ENCODE assay signal across 26 cellular contexts in the genomic region with DNA sequence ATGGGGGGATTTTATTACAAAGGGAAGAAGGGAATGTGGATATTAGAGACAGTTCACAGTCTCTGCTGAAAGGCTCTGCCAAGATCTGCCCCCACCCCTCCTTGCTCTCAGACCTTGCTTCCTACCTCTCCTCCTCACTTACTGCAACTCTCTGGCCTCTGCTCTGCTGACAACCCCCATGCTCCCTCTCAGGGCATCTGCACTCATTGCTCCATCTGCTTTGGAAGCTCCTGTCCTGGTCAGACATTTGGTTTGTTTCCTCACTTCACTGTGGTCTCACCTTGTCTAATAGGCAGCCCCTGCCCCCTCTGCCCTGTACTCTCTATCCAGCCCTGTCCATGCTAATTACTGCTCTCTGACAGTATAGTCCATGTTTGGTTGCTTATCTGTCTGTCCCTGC.
DNase-seq lines count a peak whose midpoint lies in the region; ATAC-seq, FAIRE-seq and TF ChIP-seq lines count a peak whose summit lies in the region.
"Had no signal": no experiment of that assay in that cellular context is flagged by ENCODE, and none has a peak within 500 bp of the region (broad histone marks: within the 10 kb centered on the region; RNA-seq: fewer than 3 reads in every experiment).

No MANE protein-coding gene starts in this region.

- H3K4me1 Mint-ChIP-seq in HFFc6 (ENCODE audit: low read depth) (peaks cover 96% of the 10 kb centered on the region), astrocyte (ENCODE audit: low read depth, unreplicated experiment) (peaks cover 11% of the 10 kb centered on the region)

- FAIRE-seq in astrocyte (lab: Jason Lieb, UNC): no peak
- FAIRE-seq: H54, TTC549 had no signal

- no peak overlapping the region for H2AK5ac ChIP-seq in mesenchymal stem cell (ENCODE audit: low read length, severe bottlenecking)

- peak overlapping the region; percentile 29 for H4K8ac ChIP-seq in mesenchymal stem cell (ENCODE audit: low read length)

- H3K9ac ChIP-seq in astrocyte (ENCODE audit: low read length) (peak overlapping the region; percentile 48), mesenchymal stem cell (ENCODE audit: low read length) (peak overlapping the region; percentile 76), subcutaneous abdominal adipose tissue (ENCODE audit: low read length in 5 of 5) (no peak overlapping the region)

- H3K27ac ChIP-seq in astrocyte (ENCODE audit: low read depth, low read length) (peak overlapping the region; percentile 70), mesenchymal stem cell (ENCODE audit: low read length, poor library complexity, severe bottlenecking) (no peak overlapping the region), subcutaneous abdominal adipose tissue (ENCODE audit: low read depth, low read length) (peak overlapping the region; percentile 69), foreskin keratinocyte (no peak overlapping the region)
- H3K27ac ChIP-seq: adrenal gland, Peyer's patch, spleen, thoracic aorta had no signal

- H3K27me3 Mint-ChIP-seq in HFFc6 (ENCODE audit: insufficient read depth) (no peaks in the 10 kb centered on the region; the same call in 1 of the 2 replicates), astrocyte (ENCODE audit: low read depth, unreplicated experiment) (no peaks in the 10 kb centered on the region)
- H3K27me3 Mint-ChIP-seq: dendritic cell treated with granulocyte-macrophage colony-stimulating factor and Interleukin-4, amounts not matched to agents 40 ng/mL and 50 ng/mL, for 4 days; stimulated activated naive B cell treated with anti-CD40 and anti-IgM and Interleukin-4, amounts not matched to agents 10 μg/mL and 1 μg/mL and 100 μg/mL, for 72 hours had no signal

- H3K27ac Mint-ChIP-seq in HFFc6 (peak overlapping the region; percentile 92), astrocyte (ENCODE audit: unreplicated experiment) (no peak overlapping the region)
- H3K27ac Mint-ChIP-seq: CD8-positive, alpha-beta memory T cell; dendritic cell treated with granulocyte-macrophage colony-stimulating factor and Interleukin-4, amounts not matched to agents 40 ng/mL and 50 ng/mL, for 4 days; stimulated activated naive B cell treated with anti-CD40 and anti-IgM and Interleukin-4, amounts not matched to agents 10 μg/mL and 1 μg/mL and 100 μg/mL, for 72 hours had no signal

- DNase-seq in HFFc6: no peak
- no peak for DNase-seq in astrocyte (ENCODE audit: low read depth)
- DNase-seq in mesenchymal stem cell: peak; percentile 52
- DNase-seq in foreskin keratinocyte: no peak
- DNase-seq in OCI-M2 (lab: John Stamatoyannopoulos, UW; ENCODE audit: unreplicated experiment): no peak
- DNase-seq: activated CD8-positive, alpha-beta memory T cell treated with anti-CD3 and anti-CD28 coated beads for 24 hours; activated naive CD4-positive, alpha-beta T cell; activated T-cell treated with anti-CD3 and anti-CD28 coated beads, Interleukin-2, amount 50 U/mL, for 4 hours; adrenal gland; CD8-positive, alpha-beta memory T cell; DMS53; GF-D8; heart left ventricle; Kasumi-1; NCI-H524 treated with DMSO at 0.1 percent for 48 hours; nucleus accumbens; Peyer's patch; spleen; stimulated activated CD4-positive, alpha-beta T cell treated with anti-CD3 and anti-CD28 coated beads, Interleukin-4, amount 100 ng/mL, for 1 hour; stimulated activated naive B cell treated with anti-CD40 and anti-IgM and Interleukin-4, amounts not matched to agents 10 μg/mL and 1 μg/mL and 100 μg/mL, for 72 hours had no signal

- no peak overlapping the region for H3K14ac ChIP-seq in mesenchymal stem cell (ENCODE audit: low read length in 2 of 2)

- H3K4ac ChIP-seq in mesenchymal stem cell (ENCODE audit: low read depth in 1 of 2, low read length in 2 of 2): peak overlapping the region; percentile 0 to 17

- H3K18ac ChIP-seq in mesenchymal stem cell (ENCODE audit: low read depth in 1 of 2, low read length in 2 of 2): peak overlapping the region in 1 of 2 experiments; percentile 76

- H3K4me3 ChIP-seq in astrocyte (ENCODE audit: insufficient read depth, low read depth, low read length) (no peak overlapping the region), mesenchymal stem cell (ENCODE audit: insufficient read depth in 1 of 2, low read depth in 1 of 2, low read length in 2 of 2) (peak overlapping the region in 1 of 2 experiments; percentile 23), subcutaneous abdominal adipose tissue (ENCODE audit: low read depth in 1 of 5, low read length in 5 of 5) (no peak overlapping the region)
- H3K4me3 ChIP-seq: adrenal gland, heart left ventricle, Peyer's patch, spleen, thoracic aorta had no signal

- H3K27me3 ChIP-seq in astrocyte (ENCODE audit: insufficient read depth, low read length): no peaks in the 10 kb centered on the region
- H3K27me3 ChIP-seq in mesenchymal stem cell (ENCODE audit: control insufficient read depth in 1 of 2, insufficient read depth in 1 of 2, low read length in 2 of 2): no peaks in the 10 kb centered on the region
- no peaks in the 10 kb centered on the region for H3K27me3 ChIP-seq in subcutaneous abdominal adipose tissue (ENCODE audit: control insufficient read depth in 5 of 5, insufficient read depth in 4 of 5, low read length in 5 of 5)
- H3K27me3 ChIP-seq in foreskin keratinocyte: no peaks in the 10 kb centered on the region
- H3K27me3 ChIP-seq: adrenal gland, heart left ventricle, Peyer's patch, spleen had no signal

- H4K20me1 ChIP-seq in astrocyte (ENCODE audit: insufficient read depth, low read length): no peaks in the 10 kb centered on the region

- H2BK5ac ChIP-seq in mesenchymal stem cell (ENCODE audit: low read depth, low read length, poor library complexity, severe bottlenecking): no peak overlapping the region

- H3K4me1 ChIP-seq in astrocyte (ENCODE audit: insufficient read depth, low read length): peaks cover 43% of the 10 kb centered on the region
- H3K4me1 ChIP-seq in mesenchymal stem cell (ENCODE audit: control insufficient read depth, insufficient read depth, low read depth, low read length): peaks cover 1% of the 10 kb centered on the region
- peaks cover 2 to 29% (median 20%) of the 10 kb centered on the region in 5 donors for H3K4me1 ChIP-seq in subcutaneous abdominal adipose tissue (ENCODE audit: control insufficient read depth in 5 of 5, insufficient read depth in 5 of 5, low read length in 5 of 5)
- H3K4me1 ChIP-seq in foreskin keratinocyte: peaks cover 3% of the 10 kb centered on the region
- H3K4me1 ChIP-seq: adrenal gland had no signal

- H2BK15ac ChIP-seq in mesenchymal stem cell (ENCODE audit: low read depth, poor library complexity, severe bottlenecking): no peak overlapping the region

- no peaks in the 10 kb centered on the region for H3K9me3 ChIP-seq in astrocyte (ENCODE audit: insufficient read depth, low read depth, low read length)
- no peaks in the 10 kb centered on the region for H3K9me3 ChIP-seq in mesenchymal stem cell (ENCODE audit: control insufficient read depth, low read length)
- H3K9me3 ChIP-seq in subcutaneous abdominal adipose tissue (ENCODE audit: control insufficient read depth in 5 of 5, low read length in 5 of 5): no peaks in the 10 kb centered on the region
- H3K9me3 ChIP-seq: adrenal gland, heart left ventricle, Peyer's patch, spleen, thoracic aorta had no signal

- peak overlapping the region; percentile 74 for H4K91ac ChIP-seq in mesenchymal stem cell (ENCODE audit: low read length)

- no peaks in the 10 kb centered on the region for H3K36me3 ChIP-seq in astrocyte (ENCODE audit: insufficient read depth, low read length)
- H3K36me3 ChIP-seq in mesenchymal stem cell (ENCODE audit: control insufficient read depth in 1 of 2, insufficient read depth in 2 of 2, low read depth in 1 of 2, low read length in 2 of 2): no peaks in the 10 kb centered on the region
- H3K36me3 ChIP-seq in subcutaneous abdominal adipose tissue (ENCODE audit: control insufficient read depth in 5 of 5, insufficient read depth in 5 of 5, low read length in 5 of 5): no peaks in the 10 kb centered on the region
- H3K36me3 ChIP-seq: adrenal gland, heart left ventricle, Peyer's patch, spleen, thoracic aorta had no signal

- no peak overlapping the region for H2BK120ac ChIP-seq in mesenchymal stem cell (ENCODE audit: low read depth, low read length)

- ATAC-seq in foreskin keratinocyte: no peak
- ATAC-seq in GM19351 (IDR thresholded peaks at IDR 0.05; ENCODE audit: unreplicated experiment): no peak
- ATAC-seq: activated T-cell treated with anti-CD3 and anti-CD28 coated beads, Interleukin-2, amount 50 U/mL, for 4 hours; heart left ventricle; stimulated activated naive B cell treated with anti-CD40 and anti-IgM and Interleukin-4, amounts not matched to agents 10 μg/mL and 1 μg/mL and 100 μg/mL, for 72 hours had no signal

- no peak for TF ChIP-seq CTCF in HFFc6 (IDR thresholded peaks at IDR 0.05)
- no peak for TF ChIP-seq CTCF in astrocyte (IDR thresholded peaks at IDR 0.05; ENCODE audit: insufficient read depth, low read depth, low read length)
- TF ChIP-seq CTCF in foreskin keratinocyte (conservative IDR thresholded peaks at IDR 0.05): no peak

- no peak overlapping the region for H3K23ac ChIP-seq in mesenchymal stem cell (ENCODE audit: low read length in 2 of 2)

- H3K4me3 Mint-ChIP-seq in HFFc6 (peak overlapping the region; percentile 71), astrocyte (ENCODE audit: unreplicated experiment) (no peak overlapping the region)
- H3K4me3 Mint-ChIP-seq: activated T-cell treated with anti-CD3 and anti-CD28 coated beads, Interleukin-2, amount 50 U/mL, for 4 hours; CD8-positive, alpha-beta memory T cell; dendritic cell treated with granulocyte-macrophage colony-stimulating factor and Interleukin-4, amounts not matched to agents 40 ng/mL and 50 ng/mL, for 4 days; stimulated activated naive B cell treated with anti-CD40 and anti-IgM and Interleukin-4, amounts not matched to agents 10 μg/mL and 1 μg/mL and 100 μg/mL, for 72 hours had no signal

- peak overlapping the region; percentile 51 for H3K4me2 ChIP-seq in astrocyte (ENCODE audit: low read length)
- no peak overlapping the region for H3K4me2 ChIP-seq in mesenchymal stem cell (ENCODE audit: low read length, poor library complexity, severe bottlenecking)

- peaks cover 6% of the 10 kb centered on the region; the same call in 1 of the 2 replicates for H3K36me3 Mint-ChIP-seq in HFFc6 (ENCODE audit: low read depth)
- no peaks in the 10 kb centered on the region for H3K36me3 Mint-ChIP-seq in astrocyte (ENCODE audit: low read depth, unreplicated experiment)
- H3K36me3 Mint-ChIP-seq: stimulated activated naive B cell treated with anti-CD40 and anti-IgM and Interleukin-4, amounts not matched to agents 10 μg/mL and 1 μg/mL and 100 μg/mL, for 72 hours had no signal

- H3K79me2 ChIP-seq in astrocyte (ENCODE audit: insufficient read depth, low read length): no peaks in the 10 kb centered on the region

- no peaks in the 10 kb centered on the region for H3K79me1 ChIP-seq in mesenchymal stem cell (replicated peaks; ENCODE audit: low read length, poor library complexity, severe bottlenecking)

- H3K9me3 Mint-ChIP-seq in HFFc6: no peaks in the 10 kb centered on the region
- no peaks in the 10 kb centered on the region for H3K9me3 Mint-ChIP-seq in astrocyte (ENCODE audit: unreplicated experiment)
- H3K9me3 Mint-ChIP-seq: activated T-cell treated with anti-CD3 and anti-CD28 coated beads, Interleukin-2, amount 50 U/mL, for 4 hours; CD8-positive, alpha-beta memory T cell; dendritic cell treated with granulocyte-macrophage colony-stimulating factor and Interleukin-4, amounts not matched to agents 40 ng/mL and 50 ng/mL, for 4 days; stimulated activated naive B cell treated with anti-CD40 and anti-IgM and Interleukin-4, amounts not matched to agents 10 μg/mL and 1 μg/mL and 100 μg/mL, for 72 hours had no signal

- H2AFZ ChIP-seq in astrocyte (ENCODE audit: low read depth, low read length) (no peak overlapping the region), mesenchymal stem cell (ENCODE audit: low read depth, low read length) (no peak overlapping the region)

- H2BK12ac ChIP-seq in mesenchymal stem cell (ENCODE audit: low read length in 2 of 2): peak overlapping the region; percentile 0 to 73

Comparison
In these comparisons a context has a peak if more than half of its experiments do, and no peak if none do; other contexts are left out.
1. H3K27ac ChIP-seq: peak in astrocyte (single experiment) and subcutaneous abdominal adipose tissue (single experiment); none in mesenchymal stem cell (single experiment) and foreskin keratinocyte (single experiment).
2. H3K9ac ChIP-seq: peak in astrocyte (single experiment) and mesenchymal stem cell (single experiment); none in subcutaneous abdominal adipose tissue (0 of 5).